In the genomic region with DNA sequence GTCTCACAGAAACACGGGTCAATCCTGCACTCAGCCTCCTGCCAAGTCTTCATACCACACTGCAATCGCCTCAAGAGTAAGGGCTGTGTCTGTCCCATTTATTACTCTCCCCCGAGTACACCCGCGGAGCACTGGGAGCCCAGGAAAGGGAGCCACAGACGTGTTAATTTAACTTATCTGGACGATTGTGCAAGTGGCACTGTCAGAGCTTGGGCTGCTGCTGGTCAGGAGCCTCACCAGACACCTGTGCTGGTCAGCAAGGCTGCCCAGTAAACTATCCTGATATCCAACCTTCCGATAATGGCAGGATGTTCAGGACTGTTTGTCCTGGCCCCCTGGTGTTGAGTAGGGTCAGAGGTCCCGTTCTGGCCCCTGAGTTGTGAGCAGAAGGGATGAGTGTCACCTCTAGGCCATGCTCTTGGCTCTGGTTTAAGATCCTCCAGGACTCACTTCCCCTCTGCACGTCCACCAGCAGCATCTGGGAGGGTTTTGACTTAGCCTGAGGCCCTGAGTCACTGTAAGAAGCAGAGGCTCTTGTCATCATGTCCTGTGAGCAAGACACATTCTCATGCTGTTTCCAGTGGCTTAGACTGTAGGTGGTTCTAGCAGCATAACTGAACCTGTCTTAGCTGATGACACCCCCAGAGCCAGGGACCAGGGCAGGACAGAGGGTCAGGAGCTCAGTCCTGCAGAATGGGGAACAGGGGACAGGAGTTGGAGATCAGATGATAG, we compare ENCODE assay signal across 16 cellular contexts.
DNase-seq lines count a peak whose midpoint lies in the region; ATAC-seq, FAIRE-seq and TF ChIP-seq lines count a peak whose summit lies in the region.
"Had no signal": no experiment of that assay in that cellular context is flagged by ENCODE, and none has a peak within 500 bp of the region (broad histone marks: within the 10 kb centered on the region; RNA-seq: fewer than 3 reads in every experiment).

No MANE protein-coding gene starts in this region.

- no peak overlapping the region for H3K4me3 ChIP-seq in AG10803 (ENCODE audit: low read length)
- H3K4me3 ChIP-seq: HAP-1, tibial nerve had no signal

- peak; percentile 28 for FAIRE-seq in HTR-8/SVneo (lab: Jason Lieb, UNC)

- ATAC-seq in HG02981 (IDR thresholded peaks at IDR 0.05; ENCODE audit: unreplicated experiment), result no peak

- peak; percentile 34 for DNase-seq in AG10803 (ENCODE audit: low read depth)
- peak; percentile 44 for DNase-seq in HTR-8/SVneo (ENCODE audit: insufficient read length, low spot score)
- DNase-seq in RPMI7951 (ENCODE audit: low read depth), result peak; percentile 93
- peak; percentile 49 for DNase-seq in kidney tubule cell (ENCODE audit: low spot score)
- DNase-seq in dedifferentiated amniotic fluid mesenchymal stem cell (ENCODE audit: extremely low spot score), result no peak
- no peak for DNase-seq in AML-193 (lab: John Stamatoyannopoulos, UW)
- DNase-seq in HuH-7.5 (ENCODE audit: low spot score), result no peak
- DNase-seq: activated CD4-positive, alpha-beta T cell treated with anti-CD3 and anti-CD28 coated beads, Interleukin-2, amount 50 U/mL, for 4 hours; activated T-cell treated with anti-CD3 and anti-CD28 coated beads, Interleukin-2, amount 50 U/mL, for 1 hour; cortex of kidney; retina; stimulated activated CD4-positive, alpha-beta T cell treated with anti-CD3 and anti-CD28 coated beads, Interleukin-15, amount 100 ng/mL, for 24 hours; stimulated activated naive CD4-positive, alpha-beta T cell had no signal

- no peak for TF ChIP-seq CTCF in AG10803 (conservative IDR thresholded peaks at IDR 0.05; ENCODE audit: low read length)

Comparison
In these comparisons a context has a peak if more than half of its experiments do, and no peak if none do; other contexts are left out.
1. DNase-seq: peak in AG10803 (single experiment), HTR-8/SVneo (single experiment), RPMI7951 (single experiment) and kidney tubule cell (single experiment); none in dedifferentiated amniotic fluid mesenchymal stem cell (single experiment), AML-193 (0 of 2) and HuH-7.5 (single experiment).